ENCODE assay signal across 1 cellular context in genomic region chr10:6135589-6136168, GRCh38.
TF ChIP-seq lines count a peak whose summit lies in the region.

No MANE protein-coding gene starts in this region.

TF ChIP-seq in GM23338, 12 proteins besides CTCF, POLR2A, EP300 and RAD21:
- TF ChIP-seq, protein P1, sequence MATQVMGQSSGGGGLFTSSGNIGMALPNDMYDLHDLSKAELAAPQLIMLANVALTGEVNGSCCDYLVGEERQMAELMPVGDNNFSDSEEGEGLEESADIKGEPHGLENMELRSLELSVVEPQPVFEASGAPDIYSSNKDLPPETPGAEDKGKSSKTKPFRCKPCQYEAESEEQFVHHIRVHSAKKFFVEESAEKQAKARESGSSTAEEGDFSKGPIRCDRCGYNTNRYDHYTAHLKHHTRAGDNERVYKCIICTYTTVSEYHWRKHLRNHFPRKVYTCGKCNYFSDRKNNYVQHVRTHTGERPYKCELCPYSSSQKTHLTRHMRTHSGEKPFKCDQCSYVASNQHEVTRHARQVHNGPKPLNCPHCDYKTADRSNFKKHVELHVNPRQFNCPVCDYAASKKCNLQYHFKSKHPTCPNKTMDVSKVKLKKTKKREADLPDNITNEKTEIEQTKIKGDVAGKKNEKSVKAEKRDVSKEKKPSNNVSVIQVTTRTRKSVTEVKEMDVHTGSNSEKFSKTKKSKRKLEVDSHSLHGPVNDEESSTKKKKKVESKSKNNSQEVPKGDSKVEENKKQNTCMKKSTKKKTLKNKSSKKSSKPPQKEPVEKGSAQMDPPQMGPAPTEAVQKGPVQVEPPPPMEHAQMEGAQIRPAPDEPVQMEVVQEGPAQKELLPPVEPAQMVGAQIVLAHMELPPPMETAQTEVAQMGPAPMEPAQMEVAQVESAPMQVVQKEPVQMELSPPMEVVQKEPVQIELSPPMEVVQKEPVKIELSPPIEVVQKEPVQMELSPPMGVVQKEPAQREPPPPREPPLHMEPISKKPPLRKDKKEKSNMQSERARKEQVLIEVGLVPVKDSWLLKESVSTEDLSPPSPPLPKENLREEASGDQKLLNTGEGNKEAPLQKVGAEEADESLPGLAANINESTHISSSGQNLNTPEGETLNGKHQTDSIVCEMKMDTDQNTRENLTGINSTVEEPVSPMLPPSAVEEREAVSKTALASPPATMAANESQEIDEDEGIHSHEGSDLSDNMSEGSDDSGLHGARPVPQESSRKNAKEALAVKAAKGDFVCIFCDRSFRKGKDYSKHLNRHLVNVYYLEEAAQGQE (IDR thresholded peaks at IDR 0.05; ENCODE audit: unreplicated experiment), result no peak
- TF ChIP-seq CREB1 (CRISPR knock-in tag; IDR thresholded peaks at IDR 0.05; ENCODE audit: low read depth), result no peak
- no peak for TF ChIP-seq NANOG (IDR thresholded peaks at IDR 0.05; ENCODE audit: borderline replicate concordance)
- no peak for TF ChIP-seq ETS1 (IDR thresholded peaks at IDR 0.05)
- no peak for TF ChIP-seq JUNB (IDR thresholded peaks at IDR 0.05; ENCODE audit: unreplicated experiment)
- TF ChIP-seq POLR2AphosphoS5 (IDR thresholded peaks at IDR 0.05; ENCODE audit: low read depth), result no peak
- TF ChIP-seq, protein P2, sequence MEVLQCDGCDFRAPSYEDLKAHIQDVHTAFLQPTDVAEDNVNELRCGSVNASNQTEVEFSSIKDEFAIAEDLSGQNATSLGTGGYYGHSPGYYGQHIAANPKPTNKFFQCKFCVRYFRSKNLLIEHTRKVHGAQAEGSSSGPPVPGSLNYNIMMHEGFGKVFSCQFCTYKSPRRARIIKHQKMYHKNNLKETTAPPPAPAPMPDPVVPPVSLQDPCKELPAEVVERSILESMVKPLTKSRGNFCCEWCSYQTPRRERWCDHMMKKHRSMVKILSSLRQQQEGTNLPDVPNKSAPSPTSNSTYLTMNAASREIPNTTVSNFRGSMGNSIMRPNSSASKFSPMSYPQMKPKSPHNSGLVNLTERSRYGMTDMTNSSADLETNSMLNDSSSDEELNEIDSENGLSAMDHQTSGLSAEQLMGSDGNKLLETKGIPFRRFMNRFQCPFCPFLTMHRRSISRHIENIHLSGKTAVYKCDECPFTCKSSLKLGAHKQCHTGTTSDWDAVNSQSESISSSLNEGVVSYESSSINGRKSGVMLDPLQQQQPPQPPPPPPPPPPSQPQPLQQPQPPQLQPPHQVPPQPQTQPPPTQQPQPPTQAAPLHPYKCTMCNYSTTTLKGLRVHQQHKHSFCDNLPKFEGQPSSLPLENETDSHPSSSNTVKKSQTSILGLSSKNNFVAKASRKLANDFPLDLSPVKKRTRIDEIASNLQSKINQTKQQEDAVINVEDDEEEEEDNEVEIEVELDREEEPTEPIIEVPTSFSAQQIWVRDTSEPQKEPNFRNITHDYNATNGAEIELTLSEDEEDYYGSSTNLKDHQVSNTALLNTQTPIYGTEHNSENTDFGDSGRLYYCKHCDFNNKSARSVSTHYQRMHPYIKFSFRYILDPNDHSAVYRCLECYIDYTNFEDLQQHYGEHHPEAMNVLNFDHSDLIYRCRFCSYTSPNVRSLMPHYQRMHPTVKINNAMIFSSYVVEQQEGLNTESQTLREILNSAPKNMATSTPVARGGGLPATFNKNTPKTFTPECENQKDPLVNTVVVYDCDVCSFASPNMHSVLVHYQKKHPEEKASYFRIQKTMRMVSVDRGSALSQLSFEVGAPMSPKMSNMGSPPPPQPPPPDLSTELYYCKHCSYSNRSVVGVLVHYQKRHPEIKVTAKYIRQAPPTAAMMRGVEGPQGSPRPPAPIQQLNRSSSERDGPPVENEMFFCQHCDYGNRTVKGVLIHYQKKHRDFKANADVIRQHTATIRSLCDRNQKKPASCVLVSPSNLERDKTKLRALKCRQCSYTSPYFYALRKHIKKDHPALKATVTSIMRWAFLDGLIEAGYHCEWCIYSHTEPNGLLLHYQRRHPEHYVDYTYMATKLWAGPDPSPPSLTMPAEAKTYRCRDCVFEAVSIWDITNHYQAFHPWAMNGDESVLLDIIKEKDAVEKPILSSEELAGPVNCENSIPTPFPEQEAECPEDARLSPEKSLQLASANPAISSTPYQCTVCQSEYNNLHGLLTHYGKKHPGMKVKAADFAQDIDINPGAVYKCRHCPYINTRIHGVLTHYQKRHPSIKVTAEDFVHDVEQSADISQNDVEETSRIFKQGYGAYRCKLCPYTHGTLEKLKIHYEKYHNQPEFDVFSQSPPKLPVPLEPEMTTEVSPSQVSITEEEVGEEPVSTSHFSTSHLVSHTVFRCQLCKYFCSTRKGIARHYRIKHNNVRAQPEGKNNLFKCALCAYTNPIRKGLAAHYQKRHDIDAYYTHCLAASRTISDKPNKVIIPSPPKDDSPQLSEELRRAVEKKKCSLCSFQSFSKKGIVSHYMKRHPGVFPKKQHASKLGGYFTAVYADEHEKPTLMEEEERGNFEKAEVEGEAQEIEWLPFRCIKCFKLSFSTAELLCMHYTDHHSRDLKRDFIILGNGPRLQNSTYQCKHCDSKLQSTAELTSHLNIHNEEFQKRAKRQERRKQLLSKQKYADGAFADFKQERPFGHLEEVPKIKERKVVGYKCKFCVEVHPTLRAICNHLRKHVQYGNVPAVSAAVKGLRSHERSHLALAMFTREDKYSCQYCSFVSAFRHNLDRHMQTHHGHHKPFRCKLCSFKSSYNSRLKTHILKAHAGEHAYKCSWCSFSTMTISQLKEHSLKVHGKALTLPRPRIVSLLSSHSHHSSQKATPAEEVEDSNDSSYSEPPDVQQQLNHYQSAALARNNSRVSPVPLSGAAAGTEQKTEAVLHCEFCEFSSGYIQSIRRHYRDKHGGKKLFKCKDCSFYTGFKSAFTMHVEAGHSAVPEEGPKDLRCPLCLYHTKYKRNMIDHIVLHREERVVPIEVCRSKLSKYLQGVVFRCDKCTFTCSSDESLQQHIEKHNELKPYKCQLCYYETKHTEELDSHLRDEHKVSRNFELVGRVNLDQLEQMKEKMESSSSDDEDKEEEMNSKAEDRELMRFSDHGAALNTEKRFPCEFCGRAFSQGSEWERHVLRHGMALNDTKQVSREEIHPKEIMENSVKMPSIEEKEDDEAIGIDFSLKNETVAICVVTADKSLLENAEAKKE (CRISPR knock-in tag; IDR thresholded peaks at IDR 0.05), result no peak
- TF ChIP-seq STAT1 (IDR thresholded peaks at IDR 0.05; ENCODE audit: unreplicated experiment), result no peak
- TF ChIP-seq ZNF331 (CRISPR knock-in tag; IDR thresholded peaks at IDR 0.05; ENCODE audit: low read depth), result no peak
- no peak for TF ChIP-seq EZH2 (IDR thresholded peaks at IDR 0.05; ENCODE audit: low read depth, unreplicated experiment)
- TF ChIP-seq ZNF114 (CRISPR knock-in tag; IDR thresholded peaks at IDR 0.05), result no peak
- TF ChIP-seq EZH2phosphoT487 (IDR thresholded peaks at IDR 0.05; ENCODE audit: unreplicated experiment), result no peak
